Comparison of ENCODE assay signal across 24 cellular contexts in genomic region chr9:114913217-114913616, GRCh38. TPM values are rescaled to one million over a fixed set of nuclear protein-coding genes. Genes with fewer than 3 reads are reported as not detected.
DNase-seq lines count a peak whose midpoint lies in the region; ATAC-seq and TF ChIP-seq lines count a peak whose summit lies in the region.
"Had no signal": no experiment of that assay in that cellular context is flagged by ENCODE, and none has a peak within 500 bp of the region (broad histone marks: within the 10 kb centered on the region; RNA-seq: fewer than 3 reads in every experiment).

No MANE protein-coding gene starts in this region.

- no peaks in the 10 kb centered on the region for H3K27me3 Mint-ChIP-seq in T-helper 1 cell treated with Interleukin-12 subunit alpha and Interleukin-12 subunit beta and Interleukin-4 antibody, amounts not matched to agents 30 μg/mL and 1 μg/mL, for 36 hours (ENCODE audit: low read depth)
- no peaks in the 10 kb centered on the region for H3K27me3 Mint-ChIP-seq in activated naive CD8-positive, alpha-beta T cell
- no peaks in the 10 kb centered on the region for H3K27me3 Mint-ChIP-seq in activated naive CD8-positive, alpha-beta T cell treated with anti-CD3 and anti-CD28 coated beads for 36 hours
- H3K27me3 Mint-ChIP-seq in natural killer cell (ENCODE audit: low read depth in 2 of 2), result no peaks in the 10 kb centered on the region
- H3K27me3 Mint-ChIP-seq: IgD-negative memory B cell had no signal

- no peak overlapping the region for H3K27ac ChIP-seq in mesendoderm (ENCODE audit: low read depth, low read length)
- H3K27ac ChIP-seq: 22Rv1, BLaER1 had no signal

- H3K4me1 Mint-ChIP-seq in T-helper 1 cell treated with Interleukin-12 subunit alpha and Interleukin-12 subunit beta and Interleukin-4 antibody, amounts not matched to agents 30 μg/mL and 1 μg/mL, for 36 hours (ENCODE audit: low read depth), result peaks cover 85% of the 10 kb centered on the region
- H3K4me1 Mint-ChIP-seq in activated naive CD8-positive, alpha-beta T cell (ENCODE audit: low read depth), result peaks cover 80% of the 10 kb centered on the region
- H3K4me1 Mint-ChIP-seq in activated naive CD8-positive, alpha-beta T cell treated with anti-CD3 and anti-CD28 coated beads for 36 hours, result peaks cover 71% of the 10 kb centered on the region
- peaks cover 20 to 34% of the 10 kb centered on the region in 2 donors for H3K4me1 Mint-ChIP-seq in natural killer cell

- H3K4me3 ChIP-seq in mesendoderm (ENCODE audit: low read length), result no peak overlapping the region
- H3K4me3 ChIP-seq: BLaER1 had no signal

- no peak overlapping the region for H2AK5ac ChIP-seq in mesendoderm (ENCODE audit: low read length)

- no peak overlapping the region for H4K8ac ChIP-seq in mesendoderm (ENCODE audit: low read depth, low read length)

- intact Hi-C loops in natural killer cell (cut with micrococcal nuclease), result no loop called here

- no peak overlapping the region for H4K5ac ChIP-seq in mesendoderm (ENCODE audit: low read length)

- H3K79me2 ChIP-seq in mesendoderm (ENCODE audit: control insufficient read depth, insufficient read depth, low read length), result no peaks in the 10 kb centered on the region

- no peak overlapping the region for H2BK5ac ChIP-seq in mesendoderm (ENCODE audit: low read length)

- no peak overlapping the region for H3K4ac ChIP-seq in mesendoderm (ENCODE audit: low read depth, low read length)

- H3K36me3 ChIP-seq in mesendoderm (ENCODE audit: control insufficient read depth, insufficient read depth, low read length), result no peaks in the 10 kb centered on the region
- H3K36me3 ChIP-seq: BLaER1 had no signal

- no peaks in the 10 kb centered on the region for H3K9me3 Mint-ChIP-seq in T-helper 1 cell treated with Interleukin-12 subunit alpha and Interleukin-12 subunit beta and Interleukin-4 antibody, amounts not matched to agents 30 μg/mL and 1 μg/mL, for 36 hours
- H3K9me3 Mint-ChIP-seq in activated naive CD8-positive, alpha-beta T cell (ENCODE audit: low read depth), result no peaks in the 10 kb centered on the region
- H3K9me3 Mint-ChIP-seq in activated naive CD8-positive, alpha-beta T cell treated with anti-CD3 and anti-CD28 coated beads for 36 hours, result no peaks in the 10 kb centered on the region
- H3K9me3 Mint-ChIP-seq in natural killer cell, result no peaks in the 10 kb centered on the region
- H3K9me3 Mint-ChIP-seq: IgD-negative memory B cell had no signal

- no peak overlapping the region for H3K4me3 Mint-ChIP-seq in T-helper 1 cell treated with Interleukin-12 subunit alpha and Interleukin-12 subunit beta and Interleukin-4 antibody, amounts not matched to agents 30 μg/mL and 1 μg/mL, for 36 hours
- H3K4me3 Mint-ChIP-seq in activated naive CD8-positive, alpha-beta T cell, result no peak overlapping the region
- H3K4me3 Mint-ChIP-seq in activated naive CD8-positive, alpha-beta T cell treated with anti-CD3 and anti-CD28 coated beads for 36 hours, result no peak overlapping the region
- H3K4me3 Mint-ChIP-seq in natural killer cell, result no peak overlapping the region
- H3K4me3 Mint-ChIP-seq: IgD-negative memory B cell had no signal

- no CpG with 5 or more reads among the region's 5 CpGs for WGBS in mesendoderm (ENCODE audit: extremely low coverage, insufficient coverage, low lambda C conversion rate)

- peaks cover 3% of the 10 kb centered on the region for H3K27me3 ChIP-seq in mesendoderm (ENCODE audit: insufficient read depth, low read length, poor library complexity)
- H3K27me3 ChIP-seq: BLaER1 had no signal

- peak overlapping the region; percentile 24 for H3K27ac Mint-ChIP-seq in T-helper 1 cell treated with Interleukin-12 subunit alpha and Interleukin-12 subunit beta and Interleukin-4 antibody, amounts not matched to agents 30 μg/mL and 1 μg/mL, for 36 hours
- H3K27ac Mint-ChIP-seq in activated naive CD8-positive, alpha-beta T cell, result peak overlapping the region; percentile 78
- H3K27ac Mint-ChIP-seq in activated naive CD8-positive, alpha-beta T cell treated with anti-CD3 and anti-CD28 coated beads for 36 hours, result no peak overlapping the region
- no peak overlapping the region for H3K27ac Mint-ChIP-seq in natural killer cell
- H3K27ac Mint-ChIP-seq: IgD-negative memory B cell had no signal

- no peak overlapping the region for H2BK15ac ChIP-seq in mesendoderm (replicated peaks; ENCODE audit: low read depth)

- no peaks in the 10 kb centered on the region for H3K79me1 ChIP-seq in mesendoderm (ENCODE audit: low read length)

- no peak overlapping the region for H3K23ac ChIP-seq in mesendoderm (ENCODE audit: low read length)

- ATAC-seq in natural killer cell, result no peak
- ATAC-seq: Panc1 had no signal

- H2BK120ac ChIP-seq in mesendoderm (ENCODE audit: low read depth, low read length), result peak overlapping the region; percentile 2

- H3K9ac ChIP-seq in mesendoderm (ENCODE audit: low read length), result no peak overlapping the region
- H3K9ac ChIP-seq: BLaER1 had no signal

- H3K18ac ChIP-seq in mesendoderm (ENCODE audit: low read length), result no peak overlapping the region

- no peak for TF ChIP-seq CTCF in natural killer cell (IDR thresholded peaks at IDR 0.05)

- peaks cover 92% of the 10 kb centered on the region for H3K36me3 Mint-ChIP-seq in T-helper 1 cell treated with Interleukin-12 subunit alpha and Interleukin-12 subunit beta and Interleukin-4 antibody, amounts not matched to agents 30 μg/mL and 1 μg/mL, for 36 hours (ENCODE audit: low read depth)
- peaks cover 43% of the 10 kb centered on the region for H3K36me3 Mint-ChIP-seq in activated naive CD8-positive, alpha-beta T cell
- H3K36me3 Mint-ChIP-seq in activated naive CD8-positive, alpha-beta T cell treated with anti-CD3 and anti-CD28 coated beads for 36 hours, result peaks cover 95% of the 10 kb centered on the region
- H3K36me3 Mint-ChIP-seq in natural killer cell, result no peaks in the 10 kb centered on the region
- H3K36me3 Mint-ChIP-seq: IgD-negative memory B cell had no signal

- H3K56ac ChIP-seq in mesendoderm (ENCODE audit: low read length), result no peak overlapping the region

- DNase-seq in T-helper 1 cell (no peak), mesendoderm (no peak), retina (no peak), epidermal melanocyte (ENCODE audit: insufficient read length, low spot score) (no peak), natural killer cell (no peak)
- no peak for DNase-seq in activated naive CD8-positive, alpha-beta T cell treated with anti-CD3 and anti-CD28 coated beads for 36 hours
- DNase-seq: ACHN; DMS53; EL; GF-D8; MV-4-11; NCI-H1105 treated with DMSO at 0.1 percent for 48 hours; NCI-H2029 treated with DMSO at 0.1 percent for 48 hours; NCI-H226; NCI-H510A treated with DMSO at 0.1 percent for 48 hours; NCI-H748 treated with DMSO at 0.1 percent for 48 hours; NK-92 treated with Interleukin-12 subunit alpha and Interleukin-12 subunit beta, amount 100 ng/mL, for 24 hours had no signal

- peaks cover 4% of the 10 kb centered on the region for H3K4me1 ChIP-seq in mesendoderm (ENCODE audit: control insufficient read depth, low read depth, low read length)

- no peak overlapping the region for H3K4me2 ChIP-seq in mesendoderm (ENCODE audit: low read length)
- H3K4me2 ChIP-seq: BLaER1 had no signal

RNA-seq across cellular contexts. Expression of gene TNFSF8, which starts 17.2 kb away (rescaled TPM):
- total RNA-seq in activated naive CD8-positive, alpha-beta T cell treated with anti-CD3 and anti-CD28 coated beads for 36 hours, result 10 to 100 TPM; 57.3 to 59.9 TPM
- polyA plus RNA-seq in mesendoderm (2013, experiment 1 of 2), result not detected
- not detected for polyA plus RNA-seq in mesendoderm (2013, experiment 2 of 2)
- 1 to 10 TPM; 4.2 to 6.0 (median 4.8) TPM for total RNA-seq in natural killer cell
- total RNA-seq: H4 had no signal

Comparison
In these comparisons a context has a peak if more than half of its experiments do, and no peak if none do; other contexts are left out.
1. H3K27ac Mint-ChIP-seq: peak in T-helper 1 cell treated with Interleukin-12 subunit alpha and Interleukin-12 subunit beta and Interleukin-4 antibody, amounts not matched to agents 30 μg/mL and 1 μg/mL, for 36 hours (single experiment) and activated naive CD8-positive, alpha-beta T cell (single experiment); none in activated naive CD8-positive, alpha-beta T cell treated with anti-CD3 and anti-CD28 coated beads for 36 hours (single experiment) and natural killer cell (0 of 2).
2. RNA of gene TNFSF8, which starts 17.2 kb away (total RNA-seq): 57.3 to 59.9 TPM in activated naive CD8-positive, alpha-beta T cell treated with anti-CD3 and anti-CD28 coated beads for 36 hours; 4.2 to 6.0 TPM in natural killer cell; every median in the first group is over 4 times any median in the second.